ENCODE assay signal across 1 cellular context in the genomic region with DNA sequence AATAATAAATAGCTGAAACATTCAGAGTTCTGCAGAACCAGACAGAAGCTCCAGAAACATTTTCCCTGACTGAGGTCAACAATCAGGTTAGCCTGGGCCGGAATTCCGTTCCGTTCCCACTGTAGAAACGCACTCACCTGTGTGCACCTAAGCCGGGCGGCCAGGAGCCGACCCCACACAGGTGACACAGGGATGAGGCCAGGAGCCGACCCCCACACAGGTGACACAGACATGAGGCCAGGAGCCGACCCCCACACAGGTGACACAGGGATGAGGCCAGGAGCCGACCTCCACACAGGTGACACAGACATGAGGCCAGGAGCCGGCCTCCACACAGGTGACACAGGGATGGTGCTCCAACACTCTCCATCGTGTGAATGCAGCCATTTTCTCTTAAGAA.
TF ChIP-seq lines count a peak whose summit lies in the region.

No MANE protein-coding gene starts in this region.

TF ChIP-seq in HepG2, 621 proteins besides CTCF, POLR2A, EP300 and RAD21:
- TF ChIP-seq TCF7 (IDR thresholded peaks at IDR 0.05; ENCODE audit: low read depth) = no peak
- TF ChIP-seq, protein P1, sequence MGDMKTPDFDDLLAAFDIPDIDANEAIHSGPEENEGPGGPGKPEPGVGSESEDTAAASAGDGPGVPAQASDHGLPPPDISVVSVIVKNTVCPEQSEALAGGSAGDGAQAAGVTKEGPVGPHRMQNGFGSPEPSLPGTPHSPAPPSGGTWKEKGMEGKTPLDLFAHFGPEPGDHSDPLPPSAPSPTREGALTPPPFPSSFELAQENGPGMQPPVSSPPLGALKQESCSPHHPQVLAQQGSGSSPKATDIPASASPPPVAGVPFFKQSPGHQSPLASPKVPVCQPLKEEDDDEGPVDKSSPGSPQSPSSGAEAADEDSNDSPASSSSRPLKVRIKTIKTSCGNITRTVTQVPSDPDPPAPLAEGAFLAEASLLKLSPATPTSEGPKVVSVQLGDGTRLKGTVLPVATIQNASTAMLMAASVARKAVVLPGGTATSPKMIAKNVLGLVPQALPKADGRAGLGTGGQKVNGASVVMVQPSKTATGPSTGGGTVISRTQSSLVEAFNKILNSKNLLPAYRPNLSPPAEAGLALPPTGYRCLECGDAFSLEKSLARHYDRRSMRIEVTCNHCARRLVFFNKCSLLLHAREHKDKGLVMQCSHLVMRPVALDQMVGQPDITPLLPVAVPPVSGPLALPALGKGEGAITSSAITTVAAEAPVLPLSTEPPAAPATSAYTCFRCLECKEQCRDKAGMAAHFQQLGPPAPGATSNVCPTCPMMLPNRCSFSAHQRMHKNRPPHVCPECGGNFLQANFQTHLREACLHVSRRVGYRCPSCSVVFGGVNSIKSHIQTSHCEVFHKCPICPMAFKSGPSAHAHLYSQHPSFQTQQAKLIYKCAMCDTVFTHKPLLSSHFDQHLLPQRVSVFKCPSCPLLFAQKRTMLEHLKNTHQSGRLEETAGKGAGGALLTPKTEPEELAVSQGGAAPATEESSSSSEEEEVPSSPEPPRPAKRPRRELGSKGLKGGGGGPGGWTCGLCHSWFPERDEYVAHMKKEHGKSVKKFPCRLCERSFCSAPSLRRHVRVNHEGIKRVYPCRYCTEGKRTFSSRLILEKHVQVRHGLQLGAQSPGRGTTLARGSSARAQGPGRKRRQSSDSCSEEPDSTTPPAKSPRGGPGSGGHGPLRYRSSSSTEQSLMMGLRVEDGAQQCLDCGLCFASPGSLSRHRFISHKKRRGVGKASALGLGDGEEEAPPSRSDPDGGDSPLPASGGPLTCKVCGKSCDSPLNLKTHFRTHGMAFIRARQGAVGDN (CRISPR knock-in tag; IDR thresholded peaks at IDR 0.05) = peak; percentile 40; the same call in 1 of the 2 replicates
